In the genomic region with DNA sequence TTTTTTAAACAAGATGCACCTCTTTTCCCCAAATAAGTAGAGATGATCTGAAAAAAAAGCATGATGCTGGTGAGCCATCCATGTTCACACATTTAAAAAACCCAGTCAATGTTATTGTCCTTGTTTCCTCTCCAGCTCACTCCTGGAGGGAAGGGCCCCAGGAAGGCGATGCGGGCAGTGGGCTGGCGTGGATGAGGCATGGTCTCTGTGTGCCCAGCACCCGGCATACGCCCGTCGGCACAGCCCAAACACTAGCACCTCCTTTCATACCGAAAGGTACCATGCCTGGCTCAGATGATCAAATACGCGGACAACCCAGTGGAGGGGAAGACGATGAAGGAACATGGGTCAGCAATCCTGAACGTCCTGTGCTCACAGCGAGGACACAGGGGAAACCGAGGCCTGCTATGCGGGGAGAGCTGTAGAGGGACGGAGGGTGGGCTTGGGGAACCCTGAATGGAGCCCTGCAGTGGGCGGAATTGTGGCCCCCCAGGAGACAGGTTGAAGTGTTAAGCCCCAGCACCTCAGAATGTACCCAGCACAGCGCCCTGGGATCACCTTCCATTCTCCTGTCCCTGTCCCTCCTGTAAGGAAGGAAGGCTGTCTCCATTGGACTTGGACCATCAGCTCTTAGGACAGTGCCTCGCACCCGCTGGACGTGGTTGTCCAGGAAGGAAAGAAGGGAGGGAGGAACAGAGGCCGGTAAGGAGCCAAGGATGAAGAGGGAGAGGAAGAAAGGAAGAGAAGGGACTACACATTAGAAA, we compare ENCODE assay signal across 1 cellular context.
TF ChIP-seq lines count a peak whose summit lies in the region.

No MANE protein-coding gene starts in this region.

TF ChIP-seq in H1, 55 proteins besides CTCF, POLR2A, EP300 and RAD21:
- TF ChIP-seq HDAC6 (IDR thresholded peaks at IDR 0.05; ENCODE audit: low read depth, low read length) (no peak), TCF12 (IDR thresholded peaks at IDR 0.05; ENCODE audit: low read depth, low read length) (no peak), CREB1 (IDR thresholded peaks at IDR 0.05) (no peak), CEBPB (IDR thresholded peaks at IDR 0.05; ENCODE audit: low read depth, low read length) (no peak), CTBP2 (IDR thresholded peaks at IDR 0.05; ENCODE audit: borderline replicate concordance, insufficient read depth, insufficient read length, low read length) (no peak), RNF2 (IDR thresholded peaks at IDR 0.05; ENCODE audit: borderline replicate concordance, low read depth, low read length, missing control alignments, poor library complexity, severe bottlenecking) (no peak), SP2 (IDR thresholded peaks at IDR 0.05; ENCODE audit: low read length) (no peak), BACH1 (IDR thresholded peaks at IDR 0.05; ENCODE audit: low read length) (no peak), CBX5 (IDR thresholded peaks at IDR 0.05; ENCODE audit: low read depth, low read length) (no peak), HDAC2 (IDR thresholded peaks at IDR 0.05; ENCODE audit: borderline replicate concordance in 1 of 2, low read depth in 2 of 2, low read length in 2 of 2) (no peak), ZNF274 (IDR thresholded peaks at IDR 0.05; ENCODE audit: borderline replicate concordance, extremely low read depth, low read length) (no peak), YY1 (IDR thresholded peaks at IDR 0.05; ENCODE audit: low read depth, low read length) (no peak), FOSL1 (IDR thresholded peaks at IDR 0.05; ENCODE audit: insufficient read depth, low read depth, low read length) (no peak), CHD2 (IDR thresholded peaks at IDR 0.05; ENCODE audit: low read length) (no peak), BRCA1 (IDR thresholded peaks at IDR 0.05; ENCODE audit: low read depth, low read length) (no peak)
- TF ChIP-seq, protein P1, sequence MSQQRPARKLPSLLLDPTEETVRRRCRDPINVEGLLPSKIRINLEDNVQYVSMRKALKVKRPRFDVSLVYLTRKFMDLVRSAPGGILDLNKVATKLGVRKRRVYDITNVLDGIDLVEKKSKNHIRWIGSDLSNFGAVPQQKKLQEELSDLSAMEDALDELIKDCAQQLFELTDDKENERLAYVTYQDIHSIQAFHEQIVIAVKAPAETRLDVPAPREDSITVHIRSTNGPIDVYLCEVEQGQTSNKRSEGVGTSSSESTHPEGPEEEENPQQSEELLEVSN (IDR thresholded peaks at IDR 0.05) = no peak
- TF ChIP-seq, protein P2, sequence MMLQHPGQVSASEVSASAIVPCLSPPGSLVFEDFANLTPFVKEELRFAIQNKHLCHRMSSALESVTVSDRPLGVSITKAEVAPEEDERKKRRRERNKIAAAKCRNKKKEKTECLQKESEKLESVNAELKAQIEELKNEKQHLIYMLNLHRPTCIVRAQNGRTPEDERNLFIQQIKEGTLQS (IDR thresholded peaks at IDR 0.05; ENCODE audit: insufficient read depth, low read depth, low read length) = no peak
